20 cellular contexts compared by ENCODE assay signal in genomic region chr6:4849628-4850027, GRCh38.
"Had no signal": no experiment of that assay in that cellular context is flagged by ENCODE, and none has a peak within 500 bp of the region (broad histone marks: within the 10 kb centered on the region; RNA-seq: fewer than 3 reads in every experiment).

No MANE protein-coding gene starts in this region.

- ATAC-seq: left ventricle myocardium superior; lower lobe of right lung; psoas muscle; right cardiac atrium; stimulated activated effector memory CD8-positive, alpha-beta T cell treated with anti-CD3 and anti-CD28 coated beads, Interleukin-12 subunit alpha, Interleukin-12 subunit beta, amount 100 ng/mL, for 72 hours had no signal

- FAIRE-seq: endometrium, frontal cortex, kidney had no signal

- H3K36me3 Mint-ChIP-seq: stimulated activated effector memory CD8-positive, alpha-beta T cell treated with anti-CD3 and anti-CD28 coated beads, Interleukin-12 subunit alpha, Interleukin-12 subunit beta, amount 100 ng/mL, for 72 hours had no signal

- H3K27ac ChIP-seq: coronary artery, lower lobe of right lung, neural progenitor cell, psoas muscle, sigmoid colon, stomach, thyroid gland had no signal

- H3K36me3 ChIP-seq: lower lobe of right lung, neural progenitor cell, sigmoid colon, stomach, thyroid gland had no signal

- H3K4me3 Mint-ChIP-seq: nephron; neural progenitor cell; stimulated activated effector memory CD8-positive, alpha-beta T cell treated with anti-CD3 and anti-CD28 coated beads, Interleukin-12 subunit alpha, Interleukin-12 subunit beta, amount 100 ng/mL, for 72 hours; type B pancreatic cell had no signal

- H2AFZ ChIP-seq: neural progenitor cell had no signal

- H3K27me3 ChIP-seq: neural progenitor cell, sigmoid colon, stomach, thyroid gland had no signal

- H3K4me2 ChIP-seq: neural progenitor cell had no signal

- H3K4me3 ChIP-seq: coronary artery, lower lobe of right lung, neural progenitor cell, psoas muscle, sigmoid colon, stomach, thyroid gland had no signal

- H3K9me3 Mint-ChIP-seq: stimulated activated effector memory CD8-positive, alpha-beta T cell treated with anti-CD3 and anti-CD28 coated beads, Interleukin-12 subunit alpha, Interleukin-12 subunit beta, amount 100 ng/mL, for 72 hours; type B pancreatic cell had no signal

- H3K9ac ChIP-seq: neural progenitor cell had no signal

- H3K27me3 Mint-ChIP-seq: type B pancreatic cell had no signal

- H3K9me3 ChIP-seq: thyroid gland had no signal

- H3K27ac Mint-ChIP-seq: nephron; neural progenitor cell; stimulated activated effector memory CD8-positive, alpha-beta T cell treated with anti-CD3 and anti-CD28 coated beads, Interleukin-12 subunit alpha, Interleukin-12 subunit beta, amount 100 ng/mL, for 72 hours had no signal

- DNase-seq: dermis blood vessel endothelial cell; effector memory CD4-positive, alpha-beta T cell; kidney; left ventricle myocardium superior; lower lobe of right lung; psoas muscle; right cardiac atrium; sigmoid colon; stimulated activated CD4-positive, alpha-beta T cell treated with anti-CD3 and anti-CD28 coated beads, Interleukin-2, amount 100 ng/mL, for 24 hours; stimulated activated CD4-positive, alpha-beta T cell treated with anti-CD3 and anti-CD28 coated beads, Interleukin-4, amount 100 ng/mL, for 24 hours; stimulated activated naive CD4-positive, alpha-beta T cell treated with Interleukin-2 at 50 U/mL for 16 hours; stomach; thyroid gland had no signal
